In the genomic region with DNA sequence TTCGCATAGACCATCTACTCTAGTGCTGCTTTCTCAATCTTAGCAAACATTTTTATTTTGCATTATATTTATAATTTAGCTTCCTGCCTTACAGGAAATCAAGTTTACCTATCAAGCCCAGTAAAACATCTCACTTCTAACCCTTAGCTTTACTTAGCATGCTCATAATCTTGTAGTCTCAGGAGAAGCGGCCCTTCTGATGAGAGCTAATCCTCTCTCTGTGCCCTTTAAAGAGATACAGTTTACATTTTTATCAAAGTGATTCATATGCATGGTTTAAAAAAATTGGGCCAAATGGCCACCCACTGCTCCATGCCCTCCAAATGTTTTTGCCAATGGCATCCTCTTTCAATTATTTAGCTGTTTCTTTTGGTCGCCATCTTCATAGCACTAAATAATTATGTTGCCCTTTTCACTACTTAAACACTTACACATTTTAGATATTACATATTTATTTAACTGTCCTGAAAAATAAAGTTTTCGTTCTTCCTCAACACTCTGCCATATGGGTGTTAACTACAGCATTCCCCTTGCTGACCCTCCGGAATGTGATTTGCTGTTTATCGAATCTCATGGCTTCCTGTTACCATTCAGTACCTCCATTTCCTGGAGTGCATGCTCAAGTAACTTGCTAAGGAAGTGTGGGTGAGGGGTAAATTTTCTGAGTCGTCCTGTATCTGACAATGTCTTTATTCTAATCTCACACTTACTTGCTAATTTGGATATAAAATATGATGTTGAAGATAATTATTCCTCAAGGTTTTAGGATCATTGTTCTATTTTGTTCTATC, we compare ENCODE assay signal across 10 cellular contexts. TPM values are rescaled to one million over a fixed set of nuclear protein-coding genes. Genes with fewer than 3 reads are reported as not detected.
DNase-seq lines count a peak whose midpoint lies in the region; ATAC-seq, FAIRE-seq and TF ChIP-seq lines count a peak whose summit lies in the region.
"Had no signal": no experiment of that assay in that cellular context is flagged by ENCODE, and none has a peak within 500 bp of the region (broad histone marks: within the 10 kb centered on the region; RNA-seq: fewer than 3 reads in every experiment).

No MANE protein-coding gene starts in this region.

- H3K27ac ChIP-seq in effector memory CD4-positive, alpha-beta T cell (ENCODE audit: insufficient read depth, low read length, poor library complexity, severe bottlenecking), result peak overlapping the region; percentile 3

- H3K9me3 ChIP-seq in effector memory CD4-positive, alpha-beta T cell (ENCODE audit: control insufficient read depth, low read length), result no peaks in the 10 kb centered on the region

- no peak for TF ChIP-seq POLR2A in GM12892 (IDR thresholded peaks at IDR 0.05; ENCODE audit: low read depth, low read length)

- peaks cover 14% of the 10 kb centered on the region for H3K36me3 Mint-ChIP-seq in natural killer cell treated with Interleukin-12 subunit alpha and Interleukin-12 subunit beta and Interleukin-15 and Interleukin-18, amount 100 ng/mL, for 72 hours

- H3K4me3 ChIP-seq in effector memory CD4-positive, alpha-beta T cell (ENCODE audit: insufficient read depth, low read depth, low read length, poor library complexity, severe bottlenecking), result peak overlapping the region; percentile 27

- peaks cover 5% of the 10 kb centered on the region for H3K36me3 ChIP-seq in effector memory CD4-positive, alpha-beta T cell (ENCODE audit: control insufficient read depth, insufficient read depth, low read length)

- H3K27me3 Mint-ChIP-seq in natural killer cell treated with Interleukin-12 subunit alpha and Interleukin-12 subunit beta and Interleukin-15 and Interleukin-18, amount 100 ng/mL, for 72 hours, result no peaks in the 10 kb centered on the region
- H3K27me3 Mint-ChIP-seq: dendritic cell treated with granulocyte-macrophage colony-stimulating factor and Interleukin-4, amounts not matched to agents 40 ng/mL and 50 ng/mL, for 4 days had no signal

- no peak for DNase-seq in GM12892 (ENCODE audit: insufficient read length)
- peak; percentile 10 for DNase-seq in OCI-M1 (lab: John Stamatoyannopoulos, UW)
- DNase-seq in effector memory CD4-positive, alpha-beta T cell, result no peak
- no peak for DNase-seq in natural killer cell treated with Interleukin-12 subunit alpha and Interleukin-12 subunit beta and Interleukin-15 and Interleukin-18, amount 100 ng/mL, for 72 hours (ENCODE audit: low spot score)
- DNase-seq in NCI-H146 (lab: John Stamatoyannopoulos, UW), result no peak
- no peak for DNase-seq in stimulated activated CD4-positive, alpha-beta T cell treated with anti-CD3 and anti-CD28 coated beads, Interleukin-1b, Interleukin-23, amount 100 ng/mL, for 48 hours
- DNase-seq in iPS-NIHi7 (ENCODE audit: extremely low spot score), result no peak
- DNase-seq: left cardiac atrium, NCI-H1092 treated with DMSO at 0.1 percent for 48 hours had no signal

- peak overlapping the region; percentile 73 for H3K4me3 Mint-ChIP-seq in natural killer cell treated with Interleukin-12 subunit alpha and Interleukin-12 subunit beta and Interleukin-15 and Interleukin-18, amount 100 ng/mL, for 72 hours
- H3K4me3 Mint-ChIP-seq: dendritic cell treated with granulocyte-macrophage colony-stimulating factor and Interleukin-4, amounts not matched to agents 40 ng/mL and 50 ng/mL, for 4 days had no signal

- peak; percentile 79 for FAIRE-seq in GM12892 (lab: Jason Lieb, UNC)

- H3K4me1 Mint-ChIP-seq in natural killer cell treated with Interleukin-12 subunit alpha and Interleukin-12 subunit beta and Interleukin-15 and Interleukin-18, amount 100 ng/mL, for 72 hours (ENCODE audit: low read depth in 2 of 2), result peaks cover 27 to 34% of the 10 kb centered on the region in 2 donors

- H3K4me1 ChIP-seq in effector memory CD4-positive, alpha-beta T cell (ENCODE audit: control insufficient read depth, insufficient read depth, low read length, poor library complexity, severe bottlenecking), result peaks cover 17% of the 10 kb centered on the region

- peak in 1 of 2 donors; percentile 62 for ATAC-seq in natural killer cell treated with Interleukin-12 subunit alpha and Interleukin-12 subunit beta and Interleukin-15 and Interleukin-18, amount 100 ng/mL, for 72 hours
- ATAC-seq: left cardiac atrium had no signal

- no peaks in the 10 kb centered on the region for H3K9me3 Mint-ChIP-seq in natural killer cell treated with Interleukin-12 subunit alpha and Interleukin-12 subunit beta and Interleukin-15 and Interleukin-18, amount 100 ng/mL, for 72 hours
- H3K9me3 Mint-ChIP-seq: dendritic cell treated with granulocyte-macrophage colony-stimulating factor and Interleukin-4, amounts not matched to agents 40 ng/mL and 50 ng/mL, for 4 days had no signal

- H3K27me3 ChIP-seq in effector memory CD4-positive, alpha-beta T cell (replicated peaks; ENCODE audit: control insufficient read depth, insufficient read depth, low read length, poor library complexity, severe bottlenecking), result no peaks in the 10 kb centered on the region

- peak overlapping the region; percentile 84 to 93 for H3K27ac Mint-ChIP-seq in natural killer cell treated with Interleukin-12 subunit alpha and Interleukin-12 subunit beta and Interleukin-15 and Interleukin-18, amount 100 ng/mL, for 72 hours
- H3K27ac Mint-ChIP-seq: dendritic cell treated with granulocyte-macrophage colony-stimulating factor and Interleukin-4, amounts not matched to agents 40 ng/mL and 50 ng/mL, for 4 days had no signal

RNA-seq across cellular contexts. Expression of a gene that starts 29.3 kb away (rescaled TPM):
- 27.6 TPM for polyA plus RNA-seq in GM12892 (2012; ENCODE audit: missing spikeins)
- 10 to 100 TPM; 53.6 to 74.8 TPM for total RNA-seq in natural killer cell treated with Interleukin-12 subunit alpha and Interleukin-12 subunit beta and Interleukin-15 and Interleukin-18, amount 100 ng/mL, for 72 hours
